Comparison of ENCODE assay signal across 2 cellular contexts in the genomic region with DNA sequence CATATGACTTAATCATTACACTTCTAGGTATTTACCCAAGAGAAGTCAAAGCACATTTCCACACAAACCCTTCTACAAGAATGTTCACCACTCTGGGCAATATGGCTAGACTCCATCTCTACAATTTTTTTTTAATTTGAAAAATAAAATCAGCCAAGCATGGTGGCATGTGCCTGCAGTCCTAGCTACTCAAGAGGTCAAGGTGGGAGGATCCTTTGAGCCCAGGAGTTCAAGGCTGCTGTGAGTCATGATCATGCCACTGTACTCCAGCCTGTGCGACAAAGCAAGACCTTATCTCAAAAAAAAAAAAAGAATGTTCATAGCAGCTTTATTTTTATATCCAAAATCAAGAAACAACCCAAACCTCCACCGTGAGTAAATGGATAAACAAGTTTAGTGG.
TF ChIP-seq lines count a peak whose summit lies in the region.

No MANE protein-coding gene starts in this region.

TF ChIP-seq in HepG2, 621 proteins besides CTCF, POLR2A, EP300 and RAD21:
- TF ChIP-seq ARID4A (CRISPR knock-in tag; IDR thresholded peaks at IDR 0.05; ENCODE audit: borderline replicate concordance) (no peak), RARA (CRISPR knock-in tag; IDR thresholded peaks at IDR 0.05) (peak; percentile 41), FOSL2 (CRISPR knock-in tag; IDR thresholded peaks at IDR 0.05) (peak; percentile 83), NR2F6 (IDR thresholded peaks at IDR 0.05) (peak; percentile 25; the same call in 1 of the 2 replicates), NR2F6 (CRISPR knock-in tag; IDR thresholded peaks at IDR 0.05) (peak; percentile 55; the same call in 1 of the 2 replicates), KAT2B (IDR thresholded peaks at IDR 0.05; ENCODE audit: borderline replicate concordance, low read depth, low read length) (no peak), ARID5B (CRISPR knock-in tag; IDR thresholded peaks at IDR 0.05) (0 out of 2 replicates have a peak, but pooled peaks have one; percentile 13), HNF4A (CRISPR knock-in tag; IDR thresholded peaks at IDR 0.05) (peak; percentile 22; the same call in 1 of the 2 replicates)

TF ChIP-seq in WTC11, 78 proteins besides CTCF, POLR2A, EP300 and RAD21 (continued from another document):
- TF ChIP-seq ZNF416 (CRISPR knock-in tag; IDR thresholded peaks at IDR 0.05) (no peak), TEAD4 (CRISPR knock-in tag; IDR thresholded peaks at IDR 0.05) (no peak), ATF1 (CRISPR knock-in tag; IDR thresholded peaks at IDR 0.05) (no peak), NR1H2 (CRISPR knock-in tag; IDR thresholded peaks at IDR 0.05) (no peak), TP53 (CRISPR knock-in tag; IDR thresholded peaks at IDR 0.05) (no peak), MAX (CRISPR knock-in tag; IDR thresholded peaks at IDR 0.05) (no peak), NFYB (CRISPR knock-in tag; conservative IDR thresholded peaks at IDR 0.05; ENCODE audit: low read depth) (no peak), E2F1 (CRISPR knock-in tag; IDR thresholded peaks at IDR 0.05) (no peak), GTF2I (CRISPR knock-in tag; conservative IDR thresholded peaks at IDR 0.05) (no peak)
